In the genomic region with DNA sequence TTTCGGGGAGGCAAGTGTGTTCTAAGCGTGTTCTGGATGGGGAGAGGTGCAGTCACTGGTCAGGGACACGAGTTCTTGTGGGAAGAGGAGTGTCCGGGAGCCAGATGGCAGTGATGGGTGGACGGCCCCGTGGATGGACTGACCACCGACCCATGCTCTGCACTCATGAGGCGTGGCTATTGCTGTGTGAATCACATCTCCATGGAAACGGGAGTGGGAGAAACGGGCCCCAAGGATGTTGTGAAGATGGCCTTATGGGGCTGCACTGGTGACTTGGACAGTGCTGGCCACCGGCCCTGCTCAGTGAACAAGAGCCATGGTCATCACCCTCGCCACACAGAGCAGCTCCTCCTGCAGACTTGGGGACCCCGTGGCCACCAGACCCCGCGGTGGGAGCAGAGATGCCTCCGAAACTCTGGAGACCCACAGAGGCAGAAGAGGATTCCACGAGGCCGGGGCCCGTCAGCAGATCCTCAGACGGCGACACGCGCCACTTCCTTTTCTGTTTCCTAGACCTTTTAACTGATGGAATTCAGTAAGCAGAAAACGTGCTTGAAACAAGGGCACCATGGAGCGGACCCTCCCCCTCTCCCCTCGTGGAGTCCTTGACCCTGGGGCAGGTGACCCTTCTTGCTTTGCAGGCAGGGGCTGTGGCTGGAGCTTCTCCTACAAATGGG, we compare ENCODE assay signal across 1 cellular context.
TF ChIP-seq lines count a peak whose summit lies in the region.

No MANE protein-coding gene starts in this region.

TF ChIP-seq in HCT116, 20 proteins besides CTCF, POLR2A, EP300 and RAD21:
- no peak for TF ChIP-seq CEBPB (IDR thresholded peaks at IDR 0.05; ENCODE audit: low read depth)
- no peak for TF ChIP-seq ZFX (IDR thresholded peaks at IDR 0.05)
- TF ChIP-seq SRF (IDR thresholded peaks at IDR 0.05; ENCODE audit: low read depth): no peak
- TF ChIP-seq, protein P1, sequence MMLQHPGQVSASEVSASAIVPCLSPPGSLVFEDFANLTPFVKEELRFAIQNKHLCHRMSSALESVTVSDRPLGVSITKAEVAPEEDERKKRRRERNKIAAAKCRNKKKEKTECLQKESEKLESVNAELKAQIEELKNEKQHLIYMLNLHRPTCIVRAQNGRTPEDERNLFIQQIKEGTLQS (IDR thresholded peaks at IDR 0.05): no peak
- TF ChIP-seq, protein P2, sequence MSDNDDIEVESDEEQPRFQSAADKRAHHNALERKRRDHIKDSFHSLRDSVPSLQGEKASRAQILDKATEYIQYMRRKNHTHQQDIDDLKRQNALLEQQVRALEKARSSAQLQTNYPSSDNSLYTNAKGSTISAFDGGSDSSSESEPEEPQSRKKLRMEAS (IDR thresholded peaks at IDR 0.05): no peak
- TF ChIP-seq FOSL1 (IDR thresholded peaks at IDR 0.05; ENCODE audit: low read depth): no peak
- no peak for TF ChIP-seq SP1 (IDR thresholded peaks at IDR 0.05; ENCODE audit: low read depth)
- TF ChIP-seq, protein P3, sequence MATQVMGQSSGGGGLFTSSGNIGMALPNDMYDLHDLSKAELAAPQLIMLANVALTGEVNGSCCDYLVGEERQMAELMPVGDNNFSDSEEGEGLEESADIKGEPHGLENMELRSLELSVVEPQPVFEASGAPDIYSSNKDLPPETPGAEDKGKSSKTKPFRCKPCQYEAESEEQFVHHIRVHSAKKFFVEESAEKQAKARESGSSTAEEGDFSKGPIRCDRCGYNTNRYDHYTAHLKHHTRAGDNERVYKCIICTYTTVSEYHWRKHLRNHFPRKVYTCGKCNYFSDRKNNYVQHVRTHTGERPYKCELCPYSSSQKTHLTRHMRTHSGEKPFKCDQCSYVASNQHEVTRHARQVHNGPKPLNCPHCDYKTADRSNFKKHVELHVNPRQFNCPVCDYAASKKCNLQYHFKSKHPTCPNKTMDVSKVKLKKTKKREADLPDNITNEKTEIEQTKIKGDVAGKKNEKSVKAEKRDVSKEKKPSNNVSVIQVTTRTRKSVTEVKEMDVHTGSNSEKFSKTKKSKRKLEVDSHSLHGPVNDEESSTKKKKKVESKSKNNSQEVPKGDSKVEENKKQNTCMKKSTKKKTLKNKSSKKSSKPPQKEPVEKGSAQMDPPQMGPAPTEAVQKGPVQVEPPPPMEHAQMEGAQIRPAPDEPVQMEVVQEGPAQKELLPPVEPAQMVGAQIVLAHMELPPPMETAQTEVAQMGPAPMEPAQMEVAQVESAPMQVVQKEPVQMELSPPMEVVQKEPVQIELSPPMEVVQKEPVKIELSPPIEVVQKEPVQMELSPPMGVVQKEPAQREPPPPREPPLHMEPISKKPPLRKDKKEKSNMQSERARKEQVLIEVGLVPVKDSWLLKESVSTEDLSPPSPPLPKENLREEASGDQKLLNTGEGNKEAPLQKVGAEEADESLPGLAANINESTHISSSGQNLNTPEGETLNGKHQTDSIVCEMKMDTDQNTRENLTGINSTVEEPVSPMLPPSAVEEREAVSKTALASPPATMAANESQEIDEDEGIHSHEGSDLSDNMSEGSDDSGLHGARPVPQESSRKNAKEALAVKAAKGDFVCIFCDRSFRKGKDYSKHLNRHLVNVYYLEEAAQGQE (IDR thresholded peaks at IDR 0.05; ENCODE audit: low read depth): no peak
- TF ChIP-seq, protein P4, sequence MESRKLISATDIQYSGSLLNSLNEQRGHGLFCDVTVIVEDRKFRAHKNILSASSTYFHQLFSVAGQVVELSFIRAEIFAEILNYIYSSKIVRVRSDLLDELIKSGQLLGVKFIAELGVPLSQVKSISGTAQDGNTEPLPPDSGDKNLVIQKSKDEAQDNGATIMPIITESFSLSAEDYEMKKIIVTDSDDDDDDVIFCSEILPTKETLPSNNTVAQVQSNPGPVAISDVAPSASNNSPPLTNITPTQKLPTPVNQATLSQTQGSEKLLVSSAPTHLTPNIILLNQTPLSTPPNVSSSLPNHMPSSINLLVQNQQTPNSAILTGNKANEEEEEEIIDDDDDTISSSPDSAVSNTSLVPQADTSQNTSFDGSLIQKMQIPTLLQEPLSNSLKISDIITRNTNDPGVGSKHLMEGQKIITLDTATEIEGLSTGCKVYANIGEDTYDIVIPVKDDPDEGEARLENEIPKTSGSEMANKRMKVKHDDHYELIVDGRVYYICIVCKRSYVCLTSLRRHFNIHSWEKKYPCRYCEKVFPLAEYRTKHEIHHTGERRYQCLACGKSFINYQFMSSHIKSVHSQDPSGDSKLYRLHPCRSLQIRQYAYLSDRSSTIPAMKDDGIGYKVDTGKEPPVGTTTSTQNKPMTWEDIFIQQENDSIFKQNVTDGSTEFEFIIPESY (IDR thresholded peaks at IDR 0.05; ENCODE audit: extremely low read depth, insufficient replicate concordance, low read length): no peak
- no peak for TF ChIP-seq SIN3A (IDR thresholded peaks at IDR 0.05; ENCODE audit: low read depth)
- TF ChIP-seq EZH2 (IDR thresholded peaks at IDR 0.05): no peak
- no peak for TF ChIP-seq POLR2AphosphoS5 (IDR thresholded peaks at IDR 0.05; ENCODE audit: low read depth, low read length)
